ENCODE assay signal across 35 cellular contexts in the genomic region with DNA sequence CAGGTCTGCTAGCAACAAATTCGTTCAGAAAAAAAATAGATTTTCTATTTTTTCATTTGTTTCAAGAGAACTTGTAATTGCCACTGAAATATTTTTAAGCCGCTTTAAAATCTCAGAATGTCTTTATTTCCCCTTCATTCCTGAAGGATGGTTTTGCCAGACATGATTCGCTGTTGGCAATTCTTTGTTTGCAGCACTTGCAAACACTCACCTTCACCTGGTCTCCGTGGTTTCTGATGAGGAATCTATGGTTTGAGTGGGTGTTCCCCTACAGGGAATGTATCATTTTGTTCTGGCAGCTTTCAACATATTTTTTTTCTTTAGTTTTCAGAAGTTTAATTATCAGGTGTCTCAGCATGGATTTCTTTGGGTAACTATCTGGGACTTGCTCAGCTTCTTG.
"Had no signal": no experiment of that assay in that cellular context is flagged by ENCODE, and none has a peak within 500 bp of the region (broad histone marks: within the 10 kb centered on the region; RNA-seq: fewer than 3 reads in every experiment).

No MANE protein-coding gene starts in this region.

- H3K27ac ChIP-seq: adrenal gland, body of pancreas, brain microvascular endothelial cell, breast epithelium, cardiac muscle cell, VCaP had no signal

- FAIRE-seq: astrocyte, TTC549 had no signal

- H3K36me3 ChIP-seq: adrenal gland, brain microvascular endothelial cell, breast epithelium, cardiac muscle cell had no signal

- H3K4me1 ChIP-seq: adrenal gland, body of pancreas, breast epithelium had no signal

- ATAC-seq: activated CD8-positive, alpha-beta T cell treated with anti-CD3 and anti-CD28 coated beads for 36 hours; activated naive CD4-positive, alpha-beta T cell treated with anti-CD3 and anti-CD28 coated beads, Interleukin-2, amount 50 U/mL, for 72 hours; activated T-cell treated with anti-CD3 and anti-CD28 coated beads, Interleukin-2, amount 50 U/mL, for 4 hours; activated T-cell treated with anti-CD3 and anti-CD28 coated beads, Interleukin-2, amount 50 U/mL, for 72 hours; activated T-helper 17 cell treated with anti-CD3 and anti-CD28 coated beads, Interleukin-2, amount 50 U/mL, for 72 hours; body of pancreas had no signal

- H3K9me3 ChIP-seq: adrenal gland, body of pancreas, breast epithelium had no signal

- DNase-seq: activated B cell treated with CpG ODN at 0.5 μM for 24 hours; activated CD4-positive, alpha-beta memory T cell treated with anti-CD3 and anti-CD28 coated beads for 36 hours; activated CD4-positive, alpha-beta T cell treated with anti-CD3 and anti-CD28 coated beads for 4 hours; activated CD4-positive, alpha-beta T cell treated with anti-CD3 and anti-CD28 coated beads, Interleukin-2, amount 10 ng/mL, durations not matched to agents 24 days and 14 days; activated CD4-positive, alpha-beta T cell treated with anti-CD3 and anti-CD28 coated beads, Interleukin-2, amount 50 U/mL, for 1 hour; activated CD4-positive, alpha-beta T cell treated with anti-CD3 and anti-CD28 coated beads, Interleukin-2, amount 50 U/mL, for 4 hours; activated CD4-positive, CD25-positive, alpha-beta regulatory T cell treated with anti-CD3 and anti-CD28 coated beads, Interleukin-2, amount 50 U/mL, for 72 hours; activated CD8-positive, alpha-beta memory T cell treated with anti-CD3 and anti-CD28 coated beads, Interleukin-2, amount 50 U/mL, for 4 hours; activated CD8-positive, alpha-beta T cell treated with anti-CD3 and anti-CD28 coated beads for 36 hours; activated effector memory CD4-positive, alpha-beta T cell treated with anti-CD3 and anti-CD28 coated beads, Interleukin-2, amount 50 U/mL, for 16 hours; activated gamma-delta T cell treated with Interleukin-2 at 50 U/mL for 16 hours; activated naive CD4-positive, alpha-beta T cell; activated naive CD4-positive, alpha-beta T cell treated with anti-CD3 and anti-CD28 coated beads for 36 hours; activated naive CD4-positive, alpha-beta T cell treated with anti-CD3 and anti-CD28 coated beads, Interleukin-2, amount 50 U/mL, for 16 hours; activated naive CD8-positive, alpha-beta T cell treated with anti-CD3 and anti-CD28 coated beads for 36 hours; activated T-cell treated with anti-CD3 and anti-CD28 coated beads for 4 hours; activated T-cell treated with anti-CD3 and anti-CD28 coated beads, Interleukin-2, amount 50 U/mL, for 1 hour; activated T-cell treated with anti-CD3 and anti-CD28 coated beads, Interleukin-2, amount 50 U/mL, for 4 hours; activated T-cell treated with anti-CD3 and anti-CD28 coated beads, Interleukin-2, amount 50 U/mL, for 72 hours; adrenal gland; amniotic stem cell; aorta; body of pancreas; brain microvascular endothelial cell; cerebellar nuclear complex; T-helper 1 cell; T-helper 2 cell; T-helper 9 cell had no signal

- H3K4me3 ChIP-seq: adrenal gland, body of pancreas, breast epithelium, cardiac muscle cell had no signal

- H3K27me3 ChIP-seq: body of pancreas, brain microvascular endothelial cell, cardiac muscle cell had no signal
